In genomic region chr19:28516415-28516872, GRCh38 we compare ENCODE assay signal across 2 cellular contexts.
TF ChIP-seq lines count a peak whose summit lies in the region.

No MANE protein-coding gene starts in this region.

TF ChIP-seq in A549, 52 proteins besides CTCF, POLR2A, EP300 and RAD21 (continued from another document):
- no peak for TF ChIP-seq E2F6 (IDR thresholded peaks at IDR 0.05; ENCODE audit: borderline replicate concordance, low read depth)
- TF ChIP-seq, protein P1, sequence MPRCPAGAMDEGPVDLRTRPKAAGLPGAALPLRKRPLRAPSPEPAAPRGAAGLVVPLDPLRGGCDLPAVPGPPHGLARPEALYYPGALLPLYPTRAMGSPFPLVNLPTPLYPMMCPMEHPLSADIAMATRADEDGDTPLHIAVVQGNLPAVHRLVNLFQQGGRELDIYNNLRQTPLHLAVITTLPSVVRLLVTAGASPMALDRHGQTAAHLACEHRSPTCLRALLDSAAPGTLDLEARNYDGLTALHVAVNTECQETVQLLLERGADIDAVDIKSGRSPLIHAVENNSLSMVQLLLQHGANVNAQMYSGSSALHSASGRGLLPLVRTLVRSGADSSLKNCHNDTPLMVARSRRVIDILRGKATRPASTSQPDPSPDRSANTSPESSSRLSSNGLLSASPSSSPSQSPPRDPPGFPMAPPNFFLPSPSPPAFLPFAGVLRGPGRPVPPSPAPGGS (IDR thresholded peaks at IDR 0.05), result no peak
- TF ChIP-seq CEBPB (IDR thresholded peaks at IDR 0.05), result no peak
- no peak for TF ChIP-seq MAFK (IDR thresholded peaks at IDR 0.05; ENCODE audit: partially characterized antibody)
- TF ChIP-seq USF2 (IDR thresholded peaks at IDR 0.05), result no peak
- no peak for TF ChIP-seq JUNB (IDR thresholded peaks at IDR 0.05)
- no peak for TF ChIP-seq FOSB (CRISPR knock-in tag; IDR thresholded peaks at IDR 0.05)
- TF ChIP-seq ESRRA (IDR thresholded peaks at IDR 0.05; ENCODE audit: borderline replicate concordance, low read length), result no peak

TF ChIP-seq in K562, 482 proteins besides CTCF, POLR2A, EP300 and RAD21 (continued from another document):
- TF ChIP-seq, protein P2, sequence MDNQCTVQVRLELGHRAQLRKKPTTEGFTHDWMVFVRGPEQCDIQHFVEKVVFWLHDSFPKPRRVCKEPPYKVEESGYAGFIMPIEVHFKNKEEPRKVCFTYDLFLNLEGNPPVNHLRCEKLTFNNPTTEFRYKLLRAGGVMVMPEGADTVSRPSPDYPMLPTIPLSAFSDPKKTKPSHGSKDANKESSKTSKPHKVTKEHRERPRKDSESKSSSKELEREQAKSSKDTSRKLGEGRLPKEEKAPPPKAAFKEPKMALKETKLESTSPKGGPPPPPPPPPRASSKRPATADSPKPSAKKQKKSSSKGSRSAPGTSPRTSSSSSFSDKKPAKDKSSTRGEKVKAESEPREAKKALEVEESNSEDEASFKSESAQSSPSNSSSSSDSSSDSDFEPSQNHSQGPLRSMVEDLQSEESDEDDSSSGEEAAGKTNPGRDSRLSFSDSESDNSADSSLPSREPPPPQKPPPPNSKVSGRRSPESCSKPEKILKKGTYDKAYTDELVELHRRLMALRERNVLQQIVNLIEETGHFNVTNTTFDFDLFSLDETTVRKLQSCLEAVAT (IDR thresholded peaks at IDR 0.05), result no peak
- no peak for TF ChIP-seq CBX1 (IDR thresholded peaks at IDR 0.05; ENCODE audit: low read depth)
- TF ChIP-seq ZC3H8 (IDR thresholded peaks at IDR 0.05), result no peak
- no peak for TF ChIP-seq ZC3H11A (IDR thresholded peaks at IDR 0.05; ENCODE audit: low read depth, low read length)
